ENCODE assay signal across 11 cellular contexts in genomic region chr2:216572582-216573578, GRCh38.
A peak's percentile ranks its signal among the peaks of the same experiment; 100 is the strongest.
DNase-seq lines count a peak whose midpoint lies in the region; ATAC-seq and TF ChIP-seq lines count a peak whose summit lies in the region.
"Had no signal": no experiment of that assay in that cellular context is flagged by ENCODE, and none has a peak within 500 bp of the region (broad histone marks: within the 10 kb centered on the region; RNA-seq: fewer than 3 reads in every experiment).

No MANE protein-coding gene starts in this region.

- TF ChIP-seq EP300 in tibial nerve (IDR thresholded peaks at IDR 0.05): peak; percentile 58 to 82

- peaks cover 2% of the 10 kb centered on the region for H3K4me1 ChIP-seq in fibroblast of lung (ENCODE audit: control insufficient read depth, extremely low read depth, insufficient read depth, low read length)
- H3K4me1 ChIP-seq in lung (ENCODE audit: control insufficient read depth in 2 of 2, insufficient read depth in 2 of 2, low read length in 2 of 2): peaks cover 8 to 15% of the 10 kb centered on the region in 2 donors
- peaks cover 0 to 28% (median 0%) of the 10 kb centered on the region in 4 donors for H3K4me1 ChIP-seq in tibial nerve

- WGBS in lung, 2 donors: 72 to 80% methylated on average over 12 of the region's 12 CpGs
- 44 to 49% methylated on average over 12 of the region's 12 CpGs for WGBS in tibial nerve, 2 donors

- peak; percentile 90 for DNase-seq in RPMI7951 (ENCODE audit: low read depth)
- peak; percentile 60 to 66 for DNase-seq in fibroblast of lung (ENCODE audit: low read depth in 2 of 2)
- DNase-seq in lung (ENCODE audit: low spot score): peak; percentile 55
- DNase-seq in tibial nerve (ENCODE audit: low spot score in 2 of 2): peak; percentile 41 to 60
- DNase-seq in NCI-H510A treated with DMSO at 0.1 percent for 48 hours (lab: John Stamatoyannopoulos, UW): no peak
- no peak for DNase-seq in activated gamma-delta T cell (lab: John Stamatoyannopoulos, UW)
- DNase-seq: naive thymus-derived CD4-positive, alpha-beta T cell; stimulated activated CD4-positive, alpha-beta T cell treated with anti-CD3 and anti-CD28 coated beads, Interleukin-12 subunit alpha, Interleukin-12 subunit beta, amount 100 ng/mL, for 4 hours had no signal

- no peak overlapping the region for H3K9ac ChIP-seq in fibroblast of lung (ENCODE audit: insufficient read depth, low read length)

- ATAC-seq in lung (ENCODE audit: insufficient read depth, low FRiP score) (peak; percentile 44), HG03025 (IDR thresholded peaks at IDR 0.05; ENCODE audit: low FRiP score, unreplicated experiment) (no peak), HG03432 (IDR thresholded peaks at IDR 0.05; ENCODE audit: unreplicated experiment) (no peak)
- ATAC-seq: naive thymus-derived CD4-positive, alpha-beta T cell had no signal

- H4K20me1 ChIP-seq in fibroblast of lung (ENCODE audit: control insufficient read depth, extremely low read depth, insufficient read depth, low read length): no peaks in the 10 kb centered on the region

- H3K9me3 ChIP-seq in fibroblast of lung (ENCODE audit: control insufficient read depth, insufficient read depth, low read depth, low read length) (no peaks in the 10 kb centered on the region), lung (ENCODE audit: control insufficient read depth in 2 of 2, insufficient read depth in 1 of 2, low read length in 1 of 2) (no peaks in the 10 kb centered on the region), tibial nerve (peaks cover 0 to 4% (median 0%) of the 10 kb centered on the region in 4 donors)

- TF ChIP-seq CTCF in fibroblast of lung (conservative IDR thresholded peaks at IDR 0.05 in 1 of 2, IDR thresholded peaks at IDR 0.05 in 1 of 2; ENCODE audit: low read depth in 1 of 2, low read length in 2 of 2) (no peak), lung (IDR thresholded peaks at IDR 0.05; ENCODE audit: control extremely low read depth, extremely low read depth) (no peak), tibial nerve (IDR thresholded peaks at IDR 0.05) (no peak)

- TF ChIP-seq POLR2A in tibial nerve (IDR thresholded peaks at IDR 0.05): no peak

- no peak overlapping the region for H3K4me2 ChIP-seq in fibroblast of lung (ENCODE audit: extremely low read depth, insufficient read depth, low read length)

- no peaks in the 10 kb centered on the region for H3K36me3 ChIP-seq in fibroblast of lung (ENCODE audit: control insufficient read depth, insufficient read depth, low read length)
- no peaks in the 10 kb centered on the region for H3K36me3 ChIP-seq in lung (ENCODE audit: control insufficient read depth in 2 of 2, insufficient read depth in 2 of 2, low read length in 2 of 2)
- H3K36me3 ChIP-seq in tibial nerve: no peaks in the 10 kb centered on the region

- peaks cover 5% of the 10 kb centered on the region for H3K27me3 ChIP-seq in fibroblast of lung (ENCODE audit: control insufficient read depth, insufficient read depth, low read length)
- H3K27me3 ChIP-seq in lung (ENCODE audit: control insufficient read depth, insufficient read depth): no peaks in the 10 kb centered on the region
- no peaks in the 10 kb centered on the region for H3K27me3 ChIP-seq in tibial nerve

- H3K27ac ChIP-seq in fibroblast of lung (ENCODE audit: insufficient read depth, low read length) (no peak overlapping the region), lung (ENCODE audit: low read depth in 1 of 2, low read length in 1 of 2) (peak overlapping the region; percentile 15 to 89), tibial nerve (peak overlapping the region in 2 of 4 donors; percentile 76 to 83)
- H3K27ac ChIP-seq: VCaP had no signal

- H3K4me3 ChIP-seq in fibroblast of lung (replicated peaks in 1 of 4; ENCODE audit: control extremely low read depth in 1 of 4, insufficient read depth in 1 of 4, low read depth in 3 of 4, low read length in 4 of 4) (no peak overlapping the region), lung (no peak overlapping the region), tibial nerve (no peak overlapping the region)

- H3K79me2 ChIP-seq in fibroblast of lung (ENCODE audit: control insufficient read depth, insufficient read depth, low read length): no peaks in the 10 kb centered on the region

- H2AFZ ChIP-seq in fibroblast of lung (ENCODE audit: low read length): no peak overlapping the region

Comparison
In these comparisons a context has a peak if more than half of its experiments do, and no peak if none do; other contexts are left out.
1. DNase-seq: peak in RPMI7951 (single experiment), fibroblast of lung (2 of 2), lung (single experiment) and tibial nerve (2 of 2); none in NCI-H510A treated with DMSO at 0.1 percent for 48 hours (single experiment) and activated gamma-delta T cell (single experiment).